Comparison of ENCODE assay signal across 8 cellular contexts in the genomic region with DNA sequence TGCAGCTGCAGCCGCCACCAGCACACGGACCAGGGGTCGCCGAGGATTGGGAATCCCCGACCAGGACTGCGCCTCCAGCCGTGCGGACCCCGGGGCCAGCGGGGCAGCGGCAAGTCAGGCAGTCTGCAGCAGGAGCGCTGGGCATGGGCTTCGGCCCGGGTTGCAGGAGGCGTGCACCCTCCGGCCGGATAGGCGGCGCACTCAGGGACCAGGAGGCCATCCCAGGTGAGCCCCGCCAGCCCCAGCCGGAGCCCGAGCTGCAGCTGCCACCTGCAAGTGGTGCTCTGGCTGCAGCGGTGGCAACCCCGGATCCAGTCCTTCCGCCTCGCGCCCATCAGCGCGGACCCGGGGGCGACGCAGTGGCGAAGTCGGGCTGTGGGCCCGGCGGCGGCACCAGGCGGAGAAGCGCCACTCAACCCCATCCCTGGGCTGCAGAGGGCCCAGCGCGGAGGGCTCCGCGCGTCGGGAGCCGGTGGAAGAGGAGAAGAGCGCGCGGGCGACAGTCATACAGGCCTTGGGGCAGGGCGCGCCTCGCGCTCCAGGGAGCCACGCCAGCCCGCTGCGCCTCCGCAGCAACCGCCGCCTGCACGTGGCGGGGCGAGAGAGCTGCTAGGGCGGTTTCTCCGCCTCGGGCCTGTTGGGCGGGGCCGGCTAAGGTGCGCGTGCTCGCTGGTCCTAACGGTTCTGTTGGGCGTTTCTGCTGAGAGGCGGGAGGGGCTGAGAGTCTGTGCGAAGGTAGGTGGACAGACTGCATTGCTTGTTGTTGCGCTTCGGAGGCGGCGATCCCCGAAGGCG.
DNase-seq lines count a peak whose midpoint lies in the region; ATAC-seq and TF ChIP-seq lines count a peak whose summit lies in the region.

No MANE protein-coding gene starts in this region.

- DNase-seq in AG09309 (ENCODE audit: low read depth) (no peak), GM20000 (ENCODE audit: low spot score) (peak; percentile 47), NCI-H524 (lab: John Stamatoyannopoulos, UW) (peak; percentile 7 to 57), iris pigment epithelial cell (ENCODE audit: low read depth) (peak; percentile 18)
- peak; percentile 50 for DNase-seq in activated naive CD8-positive, alpha-beta T cell treated with anti-CD3 and anti-CD28 coated beads, Interleukin-2, amount 50 U/mL, for 24 hours
- peak; percentile 49 for DNase-seq in stimulated activated CD4-positive, alpha-beta T cell treated with anti-CD3 and anti-CD28 coated beads, Interleukin-4, amount 100 ng/mL, for 24 hours

- no peaks in the 10 kb centered on the region for H3K36me3 Mint-ChIP-seq in activated naive CD8-positive, alpha-beta T cell treated with anti-CD3 and anti-CD28 coated beads, Interleukin-2, amount 50 U/mL, for 24 hours (ENCODE audit: low read depth)

- H3K27me3 Mint-ChIP-seq in activated naive CD8-positive, alpha-beta T cell treated with anti-CD3 and anti-CD28 coated beads, Interleukin-2, amount 50 U/mL, for 24 hours = peaks cover 25% of the 10 kb centered on the region

- peaks cover 4% of the 10 kb centered on the region for H3K4me1 Mint-ChIP-seq in activated naive CD8-positive, alpha-beta T cell treated with anti-CD3 and anti-CD28 coated beads, Interleukin-2, amount 50 U/mL, for 24 hours

- ATAC-seq in activated naive CD8-positive, alpha-beta T cell treated with anti-CD3 and anti-CD28 coated beads, Interleukin-2, amount 50 U/mL, for 24 hours = peak; percentile 61
- ATAC-seq in GM19452 (IDR thresholded peaks at IDR 0.05; ENCODE audit: unreplicated experiment) (no peak), HG03469 (IDR thresholded peaks at IDR 0.05; ENCODE audit: unreplicated experiment) (no peak)

- peaks cover 9% of the 10 kb centered on the region for H3K9me3 Mint-ChIP-seq in activated naive CD8-positive, alpha-beta T cell treated with anti-CD3 and anti-CD28 coated beads, Interleukin-2, amount 50 U/mL, for 24 hours

- no peak overlapping the region for H3K27ac Mint-ChIP-seq in activated naive CD8-positive, alpha-beta T cell treated with anti-CD3 and anti-CD28 coated beads, Interleukin-2, amount 50 U/mL, for 24 hours

- TF ChIP-seq CTCF in AG09309 (IDR thresholded peaks at IDR 0.05; ENCODE audit: control insufficient read depth, insufficient read depth, low read depth, low read length, missing control alignments) (no peak), GM20000 (IDR thresholded peaks at IDR 0.05; ENCODE audit: extremely low read depth, missing control alignments) (no peak)

- H3K4me3 ChIP-seq in AG09309 (ENCODE audit: control insufficient read depth, low read depth, low read length) = peak overlapping the region; percentile 6

- peak overlapping the region; percentile 72 for H3K4me3 Mint-ChIP-seq in activated naive CD8-positive, alpha-beta T cell treated with anti-CD3 and anti-CD28 coated beads, Interleukin-2, amount 50 U/mL, for 24 hours
